ENCODE assay signal across 26 cellular contexts in genomic region chr2:181290182-181290581, GRCh38.
"Had no signal": no experiment of that assay in that cellular context is flagged by ENCODE, and none has a peak within 500 bp of the region (broad histone marks: within the 10 kb centered on the region; RNA-seq: fewer than 3 reads in every experiment).

No MANE protein-coding gene starts in this region.

- H3K36me3 Mint-ChIP-seq: mesothelial cell of epicardium, naive B cell, neural progenitor cell, type B pancreatic cell had no signal

- H3K27me3 Mint-ChIP-seq: dendritic cell treated with granulocyte-macrophage colony-stimulating factor and Interleukin-4, amounts not matched to agents 40 ng/mL and 50 ng/mL, for 4 days; naive B cell; natural killer cell treated with Interleukin-12 subunit alpha and Interleukin-12 subunit beta and Interleukin-15 and Interleukin-18, amount 100 ng/mL, for 72 hours; type B pancreatic cell had no signal

- ATAC-seq: esophagus mucosa; gastroesophageal sphincter; heart left ventricle; left cardiac atrium; left lung; mucosa of descending colon; natural killer cell treated with Interleukin-12 subunit alpha and Interleukin-12 subunit beta and Interleukin-15 and Interleukin-18, amount 100 ng/mL, for 72 hours; right lobe of liver had no signal

- H3K9me3 Mint-ChIP-seq: endodermal cell; mesothelial cell of epicardium; natural killer cell treated with Interleukin-12 subunit alpha and Interleukin-12 subunit beta and Interleukin-15 and Interleukin-18, amount 100 ng/mL, for 72 hours; type B pancreatic cell had no signal

- H3K27ac Mint-ChIP-seq: dendritic cell treated with granulocyte-macrophage colony-stimulating factor and Interleukin-4, amounts not matched to agents 40 ng/mL and 50 ng/mL, for 4 days; endodermal cell; mesothelial cell of epicardium; natural killer cell treated with Interleukin-12 subunit alpha and Interleukin-12 subunit beta and Interleukin-15 and Interleukin-18, amount 100 ng/mL, for 72 hours; neural progenitor cell; progenitor cell of endocrine pancreas; type B pancreatic cell had no signal

- DNase-seq: colonic mucosa; effector CD8-positive, alpha-beta T cell; endodermal cell; foreskin fibroblast; heart left ventricle; left cardiac atrium; left lung; mesenchymal stem cell; mucosa of descending colon; naive B cell; right lobe of liver; small intestine; stimulated activated CD4-positive, alpha-beta T cell treated with anti-CD3 and anti-CD28 coated beads, Interleukin-15, amount 100 ng/mL, for 24 hours; stimulated activated CD4-positive, alpha-beta T cell treated with anti-CD3 and anti-CD28 coated beads, Interleukin-2, amount 100 ng/mL, for 48 hours; stimulated activated naive CD4-positive, alpha-beta T cell; substantia nigra; testis; tibial artery had no signal

- H3K4me1 Mint-ChIP-seq: endodermal cell, mesothelial cell of epicardium, naive B cell, neural progenitor cell had no signal

- H3K4me3 Mint-ChIP-seq: dendritic cell treated with granulocyte-macrophage colony-stimulating factor and Interleukin-4, amounts not matched to agents 40 ng/mL and 50 ng/mL, for 4 days; endodermal cell; mesothelial cell of epicardium; naive B cell; natural killer cell treated with Interleukin-12 subunit alpha and Interleukin-12 subunit beta and Interleukin-15 and Interleukin-18, amount 100 ng/mL, for 72 hours; neural progenitor cell; type B pancreatic cell had no signal
